11 cellular contexts compared by ENCODE assay signal in genomic region chr10:46450829-46451228, GRCh38. TPM values are rescaled to one million over a fixed set of nuclear protein-coding genes. Genes with fewer than 3 reads are reported as not detected.
DNase-seq lines count a peak whose midpoint lies in the region; ATAC-seq, FAIRE-seq and TF ChIP-seq lines count a peak whose summit lies in the region.
"Not testable (repeated sequence)": the region's sequence is repeated elsewhere in the genome, so short reads cannot be mapped to it uniquely, and the experiment has no call there.
"Had no signal": no experiment of that assay in that cellular context is flagged by ENCODE, and none has a peak within 500 bp of the region (broad histone marks: within the 10 kb centered on the region; RNA-seq: fewer than 3 reads in every experiment).

No MANE protein-coding gene starts in this region.

- WGBS in hepatocyte (ENCODE audit: low lambda C conversion rate, missing lambda C conversion rate), result 87% methylated on average over 8 of the region's 8 CpGs
- WGBS in small intestine, 3 donors, result 85 to 93% (median 88%) methylated on average over 6 to 7 of the region's 8 CpGs
- WGBS in upper lobe of left lung, 2 donors, result 82 to 86% methylated on average over 7 of the region's 8 CpGs

- not testable (repeated sequence) for FAIRE-seq in small intestine (lab: Jason Lieb, UNC)

- not testable (repeated sequence) for H2AFZ ChIP-seq in hepatocyte

- H3K4me3 Mint-ChIP-seq in CD14-positive monocyte; activated CD4-positive, alpha-beta T cell treated with anti-CD3 and anti-CD28 coated beads, Interleukin-2, amount 10 ng/mL, durations not matched to agents 24 days and 14 days: not testable (repeated sequence)

- not testable (repeated sequence) for TF ChIP-seq POLR2A in upper lobe of left lung (IDR thresholded peaks at IDR 0.05)

- not testable (repeated sequence) for TF ChIP-seq CTCF in CD14-positive monocyte (IDR thresholded peaks at IDR 0.05); hepatocyte (IDR thresholded peaks at IDR 0.05; ENCODE audit: poor library complexity); left lung (IDR thresholded peaks at IDR 0.05); upper lobe of left lung (IDR thresholded peaks at IDR 0.05)

- H3K36me3 ChIP-seq in hepatocyte (replicated peaks; ENCODE audit: insufficient read depth, low read depth); left lung; small intestine (ENCODE audit: control insufficient read depth in 2 of 2, insufficient read depth in 2 of 2, low read length in 2 of 2); upper lobe of left lung: not testable (repeated sequence)

- H4K20me1 ChIP-seq in hepatocyte (ENCODE audit: insufficient read depth, poor library complexity, severe bottlenecking), result not testable (repeated sequence)

- H3K27ac ChIP-seq in hepatocyte; left lung; small intestine (ENCODE audit: low read depth in 1 of 2, low read length in 1 of 2); upper lobe of left lung: not testable (repeated sequence)

- DNase-seq in CD14-positive monocyte (ENCODE audit: low spot score) (peak; percentile 32), foreskin melanocyte (peak; percentile 0), hepatocyte (ENCODE audit: low spot score) (peak; percentile 1), left lung (peak in 1 of 2 donors; percentile 63), mesenteric fat pad (ENCODE audit: low spot score) (peak; percentile 68), small intestine (peak; percentile 0), upper lobe of left lung (peak in 1 of 2 donors; percentile 16)
- DNase-seq in activated CD4-positive, alpha-beta T cell treated with anti-CD3 and anti-CD28 coated beads, Interleukin-2, amount 10 ng/mL, durations not matched to agents 24 days and 14 days, result peak; percentile 34

- intact Hi-C loops in CD14-positive monocyte (cut with micrococcal nuclease); activated CD4-positive, alpha-beta T cell treated with anti-CD3 and anti-CD28 coated beads, Interleukin-2, amount 10 ng/mL, durations not matched to agents 24 days and 14 days (cut with micrococcal nuclease); left lung (cut with DNase I): not testable (repeated sequence)

- H3K4me2 ChIP-seq in hepatocyte, result not testable (repeated sequence)

- not testable (repeated sequence) for H3K27me3 Mint-ChIP-seq in CD14-positive monocyte (ENCODE audit: low read depth in 3 of 3); activated CD4-positive, alpha-beta T cell treated with anti-CD3 and anti-CD28 coated beads, Interleukin-2, amount 10 ng/mL, durations not matched to agents 24 days and 14 days

- H3K4me1 Mint-ChIP-seq in CD14-positive monocyte; activated CD4-positive, alpha-beta T cell treated with anti-CD3 and anti-CD28 coated beads, Interleukin-2, amount 10 ng/mL, durations not matched to agents 24 days and 14 days: not testable (repeated sequence)

- not testable (repeated sequence) for H3K79me2 ChIP-seq in hepatocyte

- not testable (repeated sequence) for H3K4me1 ChIP-seq in hepatocyte (ENCODE audit: insufficient read depth); left lung; small intestine (ENCODE audit: control insufficient read depth in 2 of 2, insufficient read depth in 1 of 2, low read depth in 1 of 2, low read length in 1 of 2); upper lobe of left lung

- H3K4me3 ChIP-seq in hepatocyte; left lung; small intestine (ENCODE audit: low read depth in 1 of 2, low read length in 2 of 2); upper lobe of left lung: not testable (repeated sequence)

- not testable (repeated sequence) for H3K9me3 ChIP-seq in hepatocyte (ENCODE audit: low read depth); left lung; small intestine (ENCODE audit: control insufficient read depth, low read depth); upper lobe of left lung

- not testable (repeated sequence) for H3K9me2 ChIP-seq in hepatocyte (replicated peaks; ENCODE audit: insufficient read depth)

- ATAC-seq in left lung (peak; percentile 34), upper lobe of left lung (ENCODE audit: low FRiP score in 2 of 2) (peak; percentile 7 to 41)

- H3K27ac Mint-ChIP-seq in CD14-positive monocyte; activated CD4-positive, alpha-beta T cell treated with anti-CD3 and anti-CD28 coated beads, Interleukin-2, amount 10 ng/mL, durations not matched to agents 24 days and 14 days: not testable (repeated sequence)

- H3K27me3 ChIP-seq in hepatocyte; left lung; small intestine (ENCODE audit: control insufficient read depth in 2 of 2, insufficient read depth in 2 of 2, low read length in 2 of 2); upper lobe of left lung: not testable (repeated sequence)

- TF ChIP-seq EP300 in upper lobe of left lung (IDR thresholded peaks at IDR 0.05), result not testable (repeated sequence)

- H3K9me3 Mint-ChIP-seq in CD14-positive monocyte; activated CD4-positive, alpha-beta T cell treated with anti-CD3 and anti-CD28 coated beads, Interleukin-2, amount 10 ng/mL, durations not matched to agents 24 days and 14 days: not testable (repeated sequence)

- H3K36me3 Mint-ChIP-seq in CD14-positive monocyte; activated CD4-positive, alpha-beta T cell treated with anti-CD3 and anti-CD28 coated beads, Interleukin-2, amount 10 ng/mL, durations not matched to agents 24 days and 14 days (ENCODE audit: low read depth): not testable (repeated sequence)

RNA-seq across cellular contexts. Expression of gene NPY4R, which starts 14.9 kb away (rescaled TPM):
- not detected for polyA plus RNA-seq in CD14-positive monocyte
- not detected in 2 replicates for total RNA-seq in activated CD4-positive, alpha-beta T cell treated with anti-CD3 and anti-CD28 coated beads, Interleukin-2, amount 10 ng/mL, durations not matched to agents 24 days and 14 days
- 0.12 and 0.87 TPM in 2 replicates for total RNA-seq in hepatocyte
- 0.07 TPM in 1 of 2 replicates, not detected in the other for polyA plus RNA-seq in hepatocyte
- under 1 TPM; 0.32 to 0.58 TPM for total RNA-seq in left lung
- not detected for total RNA-seq in mesenteric fat pad
- polyA plus RNA-seq in small intestine, result under 1 TPM in 1 of 3 donors, not detected in 2; 0.73 TPM
- 1 to 10 TPM in 1 of 6 donors, under 1 TPM in 1, not detected in 4; 0.69 to 3.3 TPM for total RNA-seq in upper lobe of left lung
- total RNA-seq: A673; CD8-positive, alpha-beta memory T cell; H9 had no signal
- polyA plus RNA-seq: CD8-positive, alpha-beta memory T cell had no signal
